8 cellular contexts compared by ENCODE assay signal in genomic region chr6:144582939-144583613, GRCh38.
A peak's percentile ranks its signal among the peaks of the same experiment; 100 is the strongest.
DNase-seq lines count a peak whose midpoint lies in the region; ATAC-seq and TF ChIP-seq lines count a peak whose summit lies in the region.

No MANE protein-coding gene starts in this region.

- peak overlapping the region; percentile 82 for H3K4me3 Mint-ChIP-seq in CD4-positive, alpha-beta T cell

- H3K27ac ChIP-seq in CD4-positive, alpha-beta T cell (ENCODE audit: low read depth, low read length) = peak overlapping the region; percentile 19

- peaks cover 32% of the 10 kb centered on the region for H3K36me3 Mint-ChIP-seq in CD4-positive, alpha-beta T cell (ENCODE audit: low read depth)

- in situ Hi-C loops in astrocyte of the spinal cord (cut with HindIII; ENCODE audit: low sequenced_read_pairs) = no loop called here

- ATAC-seq in CD4-positive, alpha-beta T cell (ENCODE audit: poor library complexity) = peak; percentile 84
- ATAC-seq in GM19438 (IDR thresholded peaks at IDR 0.05; ENCODE audit: low read depth, unreplicated experiment) (peak; percentile 92), HG03457 (IDR thresholded peaks at IDR 0.05; ENCODE audit: unreplicated experiment) (peak; percentile 87)

- POLR2A ChIA-PET in CD4-positive, alpha-beta T cell (lab: Charles Lee) = interaction anchor here (0.6 to 0.7 kb wide), 3 partner anchors 17 to 76 kb away, joined by 3 read pairs; no protein-coding TSS in a partner anchor

- H3K9me3 ChIP-seq in CD4-positive, alpha-beta T cell (ENCODE audit: control insufficient read depth, low read length) = no peaks in the 10 kb centered on the region

- CTCF ChIA-PET in CD4-positive, alpha-beta T cell (lab: Charles Lee) = no interaction called here

- no peak for TF ChIP-seq CTCF in CD4-positive, alpha-beta T cell (IDR thresholded peaks at IDR 0.05)
- no peak for TF ChIP-seq CTCF in astrocyte of the spinal cord (IDR thresholded peaks at IDR 0.05; ENCODE audit: low read depth, low read length)

- H3K9me3 Mint-ChIP-seq in CD4-positive, alpha-beta T cell = no peaks in the 10 kb centered on the region

- no peaks in the 10 kb centered on the region for H3K27me3 ChIP-seq in CD4-positive, alpha-beta T cell (ENCODE audit: control insufficient read depth, insufficient read depth, low read length)

- H3K4me1 Mint-ChIP-seq in CD4-positive, alpha-beta T cell (ENCODE audit: low read depth) = peaks cover 40% of the 10 kb centered on the region

- H3K27me3 Mint-ChIP-seq in CD4-positive, alpha-beta T cell = no peaks in the 10 kb centered on the region

- peak overlapping the region; percentile 72 for H3K27ac Mint-ChIP-seq in CD4-positive, alpha-beta T cell

- peak in 4 of 10 experiments; percentile 2 to 27 (median 10) for DNase-seq in CD4-positive, alpha-beta T cell
- peak; percentile 57 for DNase-seq in SKM-1 (lab: John Stamatoyannopoulos, UW; ENCODE audit: unreplicated experiment)
- DNase-seq in astrocyte of the spinal cord (ENCODE audit: low read depth, low spot score) = peak; percentile 49
- peak; percentile 27 for DNase-seq in kidney glomerular epithelial cell (lab: John Stamatoyannopoulos, UW)
- DNase-seq in stimulated activated CD8-positive, alpha-beta memory T cell treated with anti-CD3 and anti-CD28 coated beads, Interleukin-15, amount 100 ng/mL, for 1 hour (ENCODE audit: low read depth) = peak; percentile 4
- no peak for DNase-seq in GOT3 (lab: John Stamatoyannopoulos, UW)

- peak overlapping the region; percentile 38 for H3K4me3 ChIP-seq in astrocyte of the spinal cord (ENCODE audit: low read depth, low read length)

- intact Hi-C loops in CD4-positive, alpha-beta T cell (cut with DNase I, micrococcal nuclease) = loop anchor here (2.0 to 10.0 kb wide), 5 partner anchors 152 to 1052 kb away; no protein-coding TSS in a partner anchor
